Comparison of ENCODE assay signal across 23 cellular contexts in genomic region chr4:128459547-128459946, GRCh38.
"Had no signal": no experiment of that assay in that cellular context is flagged by ENCODE, and none has a peak within 500 bp of the region (broad histone marks: within the 10 kb centered on the region; RNA-seq: fewer than 3 reads in every experiment).

No MANE protein-coding gene starts in this region.

- H3K27ac ChIP-seq: coronary artery, dorsolateral prefrontal cortex, heart left ventricle, right atrium auricular region, sigmoid colon, skin epidermis, stomach, thoracic aorta, transverse colon had no signal

- H3K9me3 ChIP-seq: heart left ventricle, right atrium auricular region, sigmoid colon, stomach, thoracic aorta, transverse colon had no signal

- ATAC-seq: heart left ventricle; left colon; left ventricle myocardium superior; stimulated activated naive B cell treated with anti-CD40 and anti-IgM and Interleukin-4, amounts not matched to agents 10 μg/mL and 1 μg/mL and 100 μg/mL, for 72 hours had no signal

- H3K4me3 ChIP-seq: coronary artery, dorsolateral prefrontal cortex, heart left ventricle, lung, right atrium auricular region, sigmoid colon, skin epidermis, stomach, thoracic aorta, transverse colon had no signal

- H3K4me3 Mint-ChIP-seq: naive B cell; nephron; stimulated activated naive B cell treated with anti-CD40 and anti-IgM and Interleukin-4, amounts not matched to agents 10 μg/mL and 1 μg/mL and 100 μg/mL, for 72 hours had no signal

- H3K36me3 Mint-ChIP-seq: naive B cell; stimulated activated naive B cell treated with anti-CD40 and anti-IgM and Interleukin-4, amounts not matched to agents 10 μg/mL and 1 μg/mL and 100 μg/mL, for 72 hours had no signal

- H3K27ac Mint-ChIP-seq: naive B cell; nephron; stimulated activated naive B cell treated with anti-CD40 and anti-IgM and Interleukin-4, amounts not matched to agents 10 μg/mL and 1 μg/mL and 100 μg/mL, for 72 hours had no signal

- H3K27me3 ChIP-seq: dorsolateral prefrontal cortex, heart left ventricle, right atrium auricular region, sigmoid colon, stomach, transverse colon had no signal

- H3K36me3 ChIP-seq: heart left ventricle, right atrium auricular region, sigmoid colon, stomach, thoracic aorta, transverse colon had no signal

- H3K9me3 Mint-ChIP-seq: naive B cell, nephron had no signal

- DNase-seq: dorsolateral prefrontal cortex; effector CD8-positive, alpha-beta T cell; foreskin melanocyte; heart left ventricle; hippocampal formation; left colon; left ventricle myocardium superior; mesendoderm; naive B cell; posterior cingulate gyrus; sigmoid colon; stimulated activated CD4-positive, alpha-beta T cell treated with anti-CD3 and anti-CD28 coated beads, Interleukin-2, amount 100 ng/mL, for 24 hours; stimulated activated CD4-positive, alpha-beta T cell treated with anti-CD3 and anti-CD28 coated beads, Interleukin-4, amount 100 ng/mL, for 4 hours; stimulated activated naive B cell treated with anti-CD40 and anti-IgM and Interleukin-4, amounts not matched to agents 10 μg/mL and 1 μg/mL and 100 μg/mL, for 72 hours; stomach; substantia nigra; transverse colon had no signal
